23 cellular contexts compared by ENCODE assay signal in the genomic region with DNA sequence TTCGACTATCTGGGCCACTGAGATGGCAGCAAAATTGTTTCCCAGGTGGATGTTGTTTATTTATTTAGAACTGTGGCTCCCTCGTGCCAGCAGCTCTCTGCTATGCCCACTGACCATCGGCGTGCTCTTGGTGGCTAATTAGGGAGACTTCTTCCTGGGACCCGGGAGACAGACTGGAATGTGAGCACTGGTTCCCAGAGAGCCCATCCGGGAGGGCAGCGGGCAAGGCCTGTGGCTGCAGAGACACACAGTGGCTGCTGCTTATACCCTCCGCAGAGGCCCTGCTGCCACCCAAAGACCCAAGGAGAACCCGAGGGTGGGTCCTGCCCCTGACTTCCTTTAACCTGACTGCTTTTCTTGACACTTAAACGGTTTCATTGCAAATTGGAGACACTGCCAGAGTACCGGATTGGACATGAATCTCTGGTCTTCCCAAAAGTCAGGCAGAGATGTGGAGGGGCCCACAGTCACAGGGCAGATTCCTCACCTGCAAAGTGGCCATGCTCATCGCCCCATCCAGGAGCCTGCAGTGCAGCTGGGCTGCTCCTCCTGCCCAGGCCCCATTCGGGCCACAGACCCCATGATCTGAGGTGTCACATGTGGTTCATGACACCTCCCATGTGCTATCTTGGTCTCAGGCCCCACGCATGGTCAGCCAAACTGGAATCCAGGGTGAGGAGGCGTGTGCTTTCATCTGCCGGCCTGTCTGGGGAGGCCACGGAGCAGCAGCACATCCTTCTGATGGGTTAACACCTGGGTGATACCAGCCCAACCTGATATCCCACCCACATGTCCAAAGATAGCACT. TPM values are rescaled to one million over a fixed set of nuclear protein-coding genes. Genes with fewer than 3 reads are reported as not detected.
DNase-seq lines count a peak whose midpoint lies in the region; ATAC-seq lines count a peak whose summit lies in the region.
"Had no signal": no experiment of that assay in that cellular context is flagged by ENCODE, and none has a peak within 500 bp of the region (broad histone marks: within the 10 kb centered on the region; RNA-seq: fewer than 3 reads in every experiment).

No MANE protein-coding gene starts in this region.

- ATAC-seq in naive thymus-derived CD8-positive, alpha-beta T cell, result no peak
- ATAC-seq in GM18868 (IDR thresholded peaks at IDR 0.05; ENCODE audit: unreplicated experiment), result no peak
- ATAC-seq: activated CD8-positive, alpha-beta T cell treated with anti-CD3 and anti-CD28 coated beads, Interleukin-2, amount 10 ng/mL, durations not matched to agents 7 days and 5 days had no signal

- peaks cover 21% of the 10 kb centered on the region for H3K4me1 Mint-ChIP-seq in activated naive CD8-positive, alpha-beta T cell (ENCODE audit: low read depth)
- peaks cover 25% of the 10 kb centered on the region for H3K4me1 Mint-ChIP-seq in activated naive CD8-positive, alpha-beta T cell treated with anti-CD3 and anti-CD28 coated beads for 36 hours
- H3K4me1 Mint-ChIP-seq in naive thymus-derived CD8-positive, alpha-beta T cell, result peaks cover 18 to 54% (median 34%) of the 10 kb centered on the region in 4 donors

- H3K27ac ChIP-seq in caudate nucleus (ENCODE audit: low read depth, low read length), result peak overlapping the region; percentile 34
- H3K27ac ChIP-seq in temporal lobe (ENCODE audit: low read depth, low read length), result peak overlapping the region; percentile 73
- H3K27ac ChIP-seq: C4-2B, suprapubic skin had no signal

- no peaks in the 10 kb centered on the region for H3K27me3 Mint-ChIP-seq in activated naive CD8-positive, alpha-beta T cell
- peaks cover 3% of the 10 kb centered on the region for H3K27me3 Mint-ChIP-seq in activated naive CD8-positive, alpha-beta T cell treated with anti-CD3 and anti-CD28 coated beads for 36 hours
- H3K27me3 Mint-ChIP-seq in naive thymus-derived CD8-positive, alpha-beta T cell, result no peaks in the 10 kb centered on the region
- H3K27me3 Mint-ChIP-seq: activated naive CD4-positive, alpha-beta T cell treated with anti-CD3 and anti-CD28 coated beads, Interleukin-2, amount 50 U/mL, for 24 hours had no signal

- H3K4me3 Mint-ChIP-seq in activated naive CD8-positive, alpha-beta T cell, result no peak overlapping the region
- H3K4me3 Mint-ChIP-seq in activated naive CD8-positive, alpha-beta T cell treated with anti-CD3 and anti-CD28 coated beads for 36 hours, result no peak overlapping the region
- no peak overlapping the region for H3K4me3 Mint-ChIP-seq in naive thymus-derived CD8-positive, alpha-beta T cell
- H3K4me3 Mint-ChIP-seq: activated CD8-positive, alpha-beta T cell treated with anti-CD3 and anti-CD28 coated beads, Interleukin-2, amount 10 ng/mL, durations not matched to agents 7 days and 5 days; activated naive CD4-positive, alpha-beta T cell treated with anti-CD3 and anti-CD28 coated beads, Interleukin-2, amount 50 U/mL, for 24 hours had no signal

- DNase-seq in activated naive CD8-positive, alpha-beta T cell treated with anti-CD3 and anti-CD28 coated beads for 36 hours, result no peak
- no peak for DNase-seq in caudate nucleus (lab: John Stamatoyannopoulos, UW)
- DNase-seq in naive thymus-derived CD8-positive, alpha-beta T cell, result no peak
- no peak for DNase-seq in AG20443 (ENCODE audit: low spot score)
- no peak for DNase-seq in NCI-H748 treated with DMSO at 0.1 percent for 48 hours (lab: John Stamatoyannopoulos, UW)
- DNase-seq: activated CD8-positive, alpha-beta T cell treated with anti-CD3 and anti-CD28 coated beads, Interleukin-2, amount 10 ng/mL, durations not matched to agents 7 days and 5 days; activated T-cell treated with anti-CD3 and anti-CD28 coated beads, Interleukin-2, amount 50 U/mL, for 48 hours; DMS53; Karpas-422; NCI-H1048; NCI-H1930; NCI-H226; retina; stimulated activated CD4-positive, alpha-beta T cell treated with anti-CD3 and anti-CD28 coated beads, Interleukin-12 subunit alpha, Interleukin-12 subunit beta, amount 100 ng/mL, for 4 hours had no signal

- no peaks in the 10 kb centered on the region for H3K9me3 Mint-ChIP-seq in activated naive CD8-positive, alpha-beta T cell (ENCODE audit: low read depth)
- H3K9me3 Mint-ChIP-seq in activated naive CD8-positive, alpha-beta T cell treated with anti-CD3 and anti-CD28 coated beads for 36 hours, result peaks cover 2% of the 10 kb centered on the region
- H3K9me3 Mint-ChIP-seq in naive thymus-derived CD8-positive, alpha-beta T cell, result no peaks in the 10 kb centered on the region
- H3K9me3 Mint-ChIP-seq: activated naive CD4-positive, alpha-beta T cell treated with anti-CD3 and anti-CD28 coated beads, Interleukin-2, amount 50 U/mL, for 24 hours had no signal

- peak overlapping the region; percentile 46 for H3K27ac Mint-ChIP-seq in activated naive CD8-positive, alpha-beta T cell
- no peak overlapping the region for H3K27ac Mint-ChIP-seq in activated naive CD8-positive, alpha-beta T cell treated with anti-CD3 and anti-CD28 coated beads for 36 hours
- peak overlapping the region in 9 of 10 donors; percentile 15 to 87 (median 41) for H3K27ac Mint-ChIP-seq in naive thymus-derived CD8-positive, alpha-beta T cell
- H3K27ac Mint-ChIP-seq: activated CD8-positive, alpha-beta T cell treated with anti-CD3 and anti-CD28 coated beads, Interleukin-2, amount 10 ng/mL, durations not matched to agents 7 days and 5 days; activated naive CD4-positive, alpha-beta T cell treated with anti-CD3 and anti-CD28 coated beads, Interleukin-2, amount 50 U/mL, for 24 hours had no signal

- peaks cover 4% of the 10 kb centered on the region for H3K36me3 Mint-ChIP-seq in activated naive CD8-positive, alpha-beta T cell
- H3K36me3 Mint-ChIP-seq in activated naive CD8-positive, alpha-beta T cell treated with anti-CD3 and anti-CD28 coated beads for 36 hours, result peaks cover 5% of the 10 kb centered on the region
- H3K36me3 Mint-ChIP-seq in naive thymus-derived CD8-positive, alpha-beta T cell, result peaks cover 0 to 48% (median 1%) of the 10 kb centered on the region in 3 donors

- POLR2A ChIA-PET in naive thymus-derived CD8-positive, alpha-beta T cell (lab: Charles Lee), result interaction anchor here (0.8 to 41.4 kb wide), 5 partner anchors 9 to 54 kb away, joined by 7 to 1432 read pairs (median 8); partner anchors contain the start of gene LAPTM5

RNA-seq across cellular contexts. Expression of gene MATN1, which starts 5.7 kb away (rescaled TPM):
- 1 to 10 TPM; 1.1 to 1.5 TPM for total RNA-seq in activated naive CD8-positive, alpha-beta T cell treated with anti-CD3 and anti-CD28 coated beads for 36 hours
- total RNA-seq in naive thymus-derived CD8-positive, alpha-beta T cell, result under 1 TPM; 0.47 to 0.96 TPM
- polyA plus RNA-seq in naive thymus-derived CD8-positive, alpha-beta T cell, result under 1 TPM in 1 of 3 donors, not detected in 2; 0.07 TPM
- under 0.01 TPM for total RNA-seq in temporal lobe
- total RNA-seq: activated CD8-positive, alpha-beta T cell treated with anti-CD3 and anti-CD28 coated beads, Interleukin-2, amount 10 ng/mL, durations not matched to agents 7 days and 5 days; glomerular endothelial cell; HT1080; T-helper 1 cell treated with Interleukin-12 subunit alpha and Interleukin-12 subunit beta and Interleukin-4 antibody, amounts not matched to agents 30 ng/mL and 1 ng/mL, for 36 hours had no signal

RNA-seq across cellular contexts. Expression of gene LAPTM5, which starts 28.5 kb away (rescaled TPM):
- total RNA-seq in activated naive CD8-positive, alpha-beta T cell treated with anti-CD3 and anti-CD28 coated beads for 36 hours, result 100 to 1,000 TPM; 232 to 233 TPM
- 100 to 1,000 TPM; 565 to 585 TPM for total RNA-seq in naive thymus-derived CD8-positive, alpha-beta T cell
- 100 to 1,000 TPM; 534 to 602 (median 561) TPM for polyA plus RNA-seq in naive thymus-derived CD8-positive, alpha-beta T cell
- 3.9 TPM for total RNA-seq in temporal lobe

Comparison
In these comparisons a context has a peak if more than half of its experiments do, and no peak if none do; other contexts are left out.
1. RNA of gene LAPTM5, which starts 28.5 kb away (total RNA-seq): 565 to 585 TPM in naive thymus-derived CD8-positive, alpha-beta T cell and 232 to 233 TPM in activated naive CD8-positive, alpha-beta T cell treated with anti-CD3 and anti-CD28 coated beads for 36 hours; 3.9 TPM in temporal lobe (single experiment); every median in the first group is over 10 times any median in the second.